In genomic region chr4:14835708-14836107, GRCh38 we compare ENCODE assay signal across 26 cellular contexts.
DNase-seq lines count a peak whose midpoint lies in the region; ATAC-seq and TF ChIP-seq lines count a peak whose summit lies in the region.
"Had no signal": no experiment of that assay in that cellular context is flagged by ENCODE, and none has a peak within 500 bp of the region (broad histone marks: within the 10 kb centered on the region; RNA-seq: fewer than 3 reads in every experiment).

No MANE protein-coding gene starts in this region.

- TF ChIP-seq CTCF in MCF 10A (IDR thresholded peaks at IDR 0.05; ENCODE audit: unreplicated experiment) (no peak), breast epithelium (IDR thresholded peaks at IDR 0.05) (no peak), upper lobe of left lung (IDR thresholded peaks at IDR 0.05) (no peak)

- H3K36me3 ChIP-seq in breast epithelium: no peaks in the 10 kb centered on the region
- no peaks in the 10 kb centered on the region for H3K36me3 ChIP-seq in upper lobe of left lung
- H3K36me3 ChIP-seq: HAP-1, SJSA1 had no signal

- no TSS peak for BruUV-seq in MCF 10A (replicated peaks; lab: Mats Ljungman, UMichigan)

- H3K4me3 Mint-ChIP-seq in MCF 10A (ENCODE audit: unreplicated experiment): no peak overlapping the region
- H3K4me3 Mint-ChIP-seq: CD4-positive, alpha-beta memory T cell; GM23338; HFFc6 had no signal

- ATAC-seq in left lobe of liver: peak; percentile 39
- ATAC-seq in upper lobe of left lung (ENCODE audit: low FRiP score in 2 of 2): no peak
- ATAC-seq: GM23338 had no signal

- POLR2A ChIA-PET in MCF 10A (lab: Yijun Ruan, JAX): interaction anchor here (0.7 to 1.3 kb wide), 2 partner anchors 21 to 63 kb away, joined by 3 to 4 read pairs; no protein-coding TSS in a partner anchor

- H3K36me3 Mint-ChIP-seq in MCF 10A (ENCODE audit: insufficient read depth, unreplicated experiment): peaks cover 4% of the 10 kb centered on the region
- H3K36me3 Mint-ChIP-seq: CD4-positive, alpha-beta memory T cell had no signal

- DNase-seq in MCF 10A (ENCODE audit: unreplicated experiment): no peak
- no peak for DNase-seq in breast epithelium (ENCODE audit: low spot score in 2 of 2)
- DNase-seq in NCI-H69 (lab: John Stamatoyannopoulos, UW): peak; percentile 7
- no peak for DNase-seq in left lobe of liver (ENCODE audit: low spot score)
- DNase-seq in upper lobe of left lung: no peak
- DNase-seq in NCI-H524 treated with DMSO at 0.1 percent for 48 hours (lab: John Stamatoyannopoulos, UW): no peak
- no peak for DNase-seq in NCI-H2196 (lab: John Stamatoyannopoulos, UW; ENCODE audit: unreplicated experiment)
- DNase-seq: AML-193; C1 segment of cervical spinal cord; CD4-positive, alpha-beta memory T cell; COR-L47; DMS53; HFFc6; IMR-90; KG1; MM.1S; NCI-H2029; NCI-H2171; NCI-H345; NCI-H510A treated with DMSO at 0.1 percent for 48 hours; NCI-H774; PC-9; Right ventricle myocardium superior had no signal

- H3K4me3 ChIP-seq in breast epithelium (no peak overlapping the region), upper lobe of left lung (no peak overlapping the region)
- H3K4me3 ChIP-seq: GM23338, HAP-1, PC-9, SJSA1 had no signal

- intact Hi-C loops in MCF 10A (cut with micrococcal nuclease) (no loop called here), breast epithelium (cut with DNase I; ENCODE audit: low total_unique reads) (no loop called here)

- CTCF ChIA-PET in MCF 10A (lab: Yijun Ruan, JAX): no interaction called here

- no peaks in the 10 kb centered on the region for H3K27me3 ChIP-seq in breast epithelium
- H3K27me3 ChIP-seq in upper lobe of left lung: no peaks in the 10 kb centered on the region
- H3K27me3 ChIP-seq: SJSA1 had no signal

- H3K27ac Mint-ChIP-seq in MCF 10A (ENCODE audit: low read depth, unreplicated experiment): peak overlapping the region; percentile 16
- H3K27ac Mint-ChIP-seq: CD4-positive, alpha-beta memory T cell; GM23338; HFFc6 had no signal

- H3K27ac ChIP-seq in breast epithelium: no peak overlapping the region
- peak overlapping the region in 1 of 4 donors; percentile 8 for H3K27ac ChIP-seq in upper lobe of left lung
- H3K27ac ChIP-seq: PC-9, SJSA1 had no signal

- H3K9me3 Mint-ChIP-seq in MCF 10A (ENCODE audit: unreplicated experiment): no peaks in the 10 kb centered on the region

- H3K4me1 Mint-ChIP-seq in MCF 10A (ENCODE audit: insufficient read depth, unreplicated experiment): peaks cover 10% of the 10 kb centered on the region
- H3K4me1 Mint-ChIP-seq: CD4-positive, alpha-beta memory T cell; GM23338 had no signal

- H3K9me3 ChIP-seq in breast epithelium: no peaks in the 10 kb centered on the region
- H3K9me3 ChIP-seq in upper lobe of left lung: no peaks in the 10 kb centered on the region
- H3K9me3 ChIP-seq: HAP-1, SJSA1 had no signal

- no peak for TF ChIP-seq POLR2A in breast epithelium (IDR thresholded peaks at IDR 0.05)
- TF ChIP-seq POLR2A in upper lobe of left lung (IDR thresholded peaks at IDR 0.05): no peak

- peaks cover 0 to 4% of the 10 kb centered on the region in 2 donors for H3K4me1 ChIP-seq in breast epithelium
- no peaks in the 10 kb centered on the region for H3K4me1 ChIP-seq in upper lobe of left lung
- H3K4me1 ChIP-seq: HAP-1, SJSA1 had no signal

- 89 to 93% methylated on average over 2 of the region's 2 CpGs for WGBS in upper lobe of left lung, 2 donors

- TF ChIP-seq EP300 in upper lobe of left lung (IDR thresholded peaks at IDR 0.05): no peak

- H3K27me3 Mint-ChIP-seq in MCF 10A (ENCODE audit: insufficient read depth, unreplicated experiment): no peaks in the 10 kb centered on the region
- H3K27me3 Mint-ChIP-seq: CD4-positive, alpha-beta memory T cell had no signal
